Comparison of ENCODE assay signal across 34 cellular contexts in genomic region chr5:14394365-14394764, GRCh38.
"Had no signal": no experiment of that assay in that cellular context is flagged by ENCODE, and none has a peak within 500 bp of the region (broad histone marks: within the 10 kb centered on the region; RNA-seq: fewer than 3 reads in every experiment).

No MANE protein-coding gene starts in this region.

- H3K27ac Mint-ChIP-seq: activated B cell treated with CpG ODN at 0.5 μM for 24 hours; activated CD4-positive, alpha-beta memory T cell treated with anti-CD3 and anti-CD28 coated beads, Interleukin-2, amount 10 ng/mL, durations not matched to agents 7 days and 5 days; activated CD8-positive, alpha-beta memory T cell treated with anti-CD3 and anti-CD28 coated beads, Interleukin-2, amount 10 ng/mL, durations not matched to agents 7 days and 5 days; activated naive CD4-positive, alpha-beta T cell treated with anti-CD3 and anti-CD28 coated beads, Interleukin-2, amount 10 ng/mL, durations not matched to agents 7 days and 5 days; activated naive CD8-positive, alpha-beta T cell; activated naive CD8-positive, alpha-beta T cell treated with anti-CD3 and anti-CD28 coated beads, Interleukin-2, amount 50 U/mL, for 24 hours had no signal

- H3K36me3 Mint-ChIP-seq: activated CD8-positive, alpha-beta memory T cell treated with anti-CD3 and anti-CD28 coated beads, Interleukin-2, amount 10 ng/mL, durations not matched to agents 7 days and 5 days; activated naive CD8-positive, alpha-beta T cell had no signal

- ATAC-seq: activated CD8-positive, alpha-beta memory T cell treated with anti-CD3 and anti-CD28 coated beads, Interleukin-2, amount 10 ng/mL, durations not matched to agents 7 days and 5 days; activated naive CD8-positive, alpha-beta T cell treated with anti-CD3 and anti-CD28 coated beads, Interleukin-2, amount 50 U/mL, for 24 hours; K562 had no signal

- H3K27me3 Mint-ChIP-seq: activated B cell treated with CpG ODN at 0.5 μM for 24 hours; activated naive CD8-positive, alpha-beta T cell; activated naive CD8-positive, alpha-beta T cell treated with anti-CD3 and anti-CD28 coated beads, Interleukin-2, amount 50 U/mL, for 24 hours had no signal

- H3K4me3 ChIP-seq: cardiac muscle cell, K562, Peyer's patch had no signal

- H3K4me1 ChIP-seq: Peyer's patch had no signal

- H3K27me3 ChIP-seq: brain microvascular endothelial cell, cardiac muscle cell, Peyer's patch had no signal

- DNase-seq: activated B cell treated with CpG ODN at 0.5 μM for 24 hours; activated CD4-positive, alpha-beta memory T cell treated with anti-CD3 and anti-CD28 coated beads, Interleukin-2, amount 10 ng/mL, durations not matched to agents 7 days and 5 days; activated CD4-positive, alpha-beta T cell treated with anti-CD3 and anti-CD28 coated beads for 4 hours; activated CD4-positive, CD25-positive, alpha-beta regulatory T cell treated with anti-CD3 and anti-CD28 coated beads, Interleukin-2, amount 50 U/mL, for 72 hours; activated CD8-positive, alpha-beta memory T cell treated with anti-CD3 and anti-CD28 coated beads for 24 hours; activated CD8-positive, alpha-beta memory T cell treated with anti-CD3 and anti-CD28 coated beads, Interleukin-2, amount 10 ng/mL, durations not matched to agents 7 days and 5 days; activated CD8-positive, alpha-beta memory T cell treated with anti-CD3 and anti-CD28 coated beads, Interleukin-2, amount 50 U/mL, for 48 hours; activated effector memory CD4-positive, alpha-beta T cell treated with Interleukin-2 at 50 U/mL for 16 hours; activated naive CD4-positive, alpha-beta T cell treated with anti-CD3 and anti-CD28 coated beads, Interleukin-2, amount 10 ng/mL, durations not matched to agents 7 days and 5 days; activated naive CD8-positive, alpha-beta T cell treated with anti-CD3 and anti-CD28 coated beads, Interleukin-2, amount 50 U/mL, for 24 hours; activated T-cell treated with anti-CD3 and anti-CD28 coated beads, Interleukin-2, amount 50 U/mL, for 48 hours; anterior cingulate cortex; brain microvascular endothelial cell; NCI-H1092 treated with DMSO at 0.1 percent for 48 hours; NCI-H1417; NCI-H146; NCI-H187 treated with DMSO at 0.1 percent for 48 hours; NCI-H2081; NCI-H2171 treated with DMSO at 0.1 percent for 48 hours; NCI-H2227 treated with DMSO at 0.1 percent for 48 hours; NCI-H446; NCI-H510A treated with DMSO at 0.1 percent for 48 hours; NCI-H526 treated with DMSO at 0.1 percent for 48 hours; NCI-H774; Peyer's patch; RPMI8226; SW 1271; T-helper 1 cell; T-helper 2 cell; T-helper 9 cell had no signal

- H3K4me3 Mint-ChIP-seq: activated B cell treated with CpG ODN at 0.5 μM for 24 hours; activated CD4-positive, alpha-beta memory T cell treated with anti-CD3 and anti-CD28 coated beads, Interleukin-2, amount 10 ng/mL, durations not matched to agents 7 days and 5 days; activated CD8-positive, alpha-beta memory T cell treated with anti-CD3 and anti-CD28 coated beads, Interleukin-2, amount 10 ng/mL, durations not matched to agents 7 days and 5 days; activated naive CD4-positive, alpha-beta T cell treated with anti-CD3 and anti-CD28 coated beads, Interleukin-2, amount 10 ng/mL, durations not matched to agents 7 days and 5 days; activated naive CD8-positive, alpha-beta T cell; activated naive CD8-positive, alpha-beta T cell treated with anti-CD3 and anti-CD28 coated beads, Interleukin-2, amount 50 U/mL, for 24 hours had no signal

- H3K4me1 Mint-ChIP-seq: activated B cell treated with CpG ODN at 0.5 μM for 24 hours; activated naive CD8-positive, alpha-beta T cell treated with anti-CD3 and anti-CD28 coated beads, Interleukin-2, amount 50 U/mL, for 24 hours had no signal

- H3K9me3 ChIP-seq: Peyer's patch had no signal

- H3K9me3 Mint-ChIP-seq: activated B cell treated with CpG ODN at 0.5 μM for 24 hours; activated CD4-positive, alpha-beta memory T cell treated with anti-CD3 and anti-CD28 coated beads, Interleukin-2, amount 10 ng/mL, durations not matched to agents 7 days and 5 days; activated naive CD4-positive, alpha-beta T cell treated with anti-CD3 and anti-CD28 coated beads, Interleukin-2, amount 10 ng/mL, durations not matched to agents 7 days and 5 days; activated naive CD8-positive, alpha-beta T cell treated with anti-CD3 and anti-CD28 coated beads, Interleukin-2, amount 50 U/mL, for 24 hours had no signal

- H3K27ac ChIP-seq: brain microvascular endothelial cell, cardiac muscle cell, Peyer's patch, VCaP had no signal
